ENCODE assay signal across 1 cellular context in genomic region chr4:119027815-119028214, GRCh38.
TF ChIP-seq lines count a peak whose summit lies in the region.

No MANE protein-coding gene starts in this region.

TF ChIP-seq in IMR-90, 13 proteins besides CTCF, POLR2A, EP300 and RAD21 (continued from another document):
- TF ChIP-seq MXI1 (IDR thresholded peaks at IDR 0.05; ENCODE audit: borderline replicate concordance, low read depth, low read length): no peak
- TF ChIP-seq RCOR1 (IDR thresholded peaks at IDR 0.05; ENCODE audit: insufficient replicate concordance, low read length): no peak
- no peak for TF ChIP-seq NFE2L2 (IDR thresholded peaks at IDR 0.05; ENCODE audit: low read depth, low read length)
- no peak for TF ChIP-seq USF2 (IDR thresholded peaks at IDR 0.05; ENCODE audit: low read depth, low read length)
- TF ChIP-seq CHD1 (IDR thresholded peaks at IDR 0.05; ENCODE audit: low read depth, low read length): no peak
- no peak for TF ChIP-seq BHLHE40 (IDR thresholded peaks at IDR 0.05; ENCODE audit: low read depth, low read length)
- no peak for TF ChIP-seq FOS (IDR thresholded peaks at IDR 0.05; ENCODE audit: low read depth, low read length)
- TF ChIP-seq RFX5 (IDR thresholded peaks at IDR 0.05; ENCODE audit: low read depth, low read length): no peak
- no peak for TF ChIP-seq ELK1 (IDR thresholded peaks at IDR 0.05; ENCODE audit: borderline replicate concordance, low read depth, low read length)
